ENCODE assay signal across 22 cellular contexts in genomic region chr11:122048401-122048800, GRCh38.
DNase-seq lines count a peak whose midpoint lies in the region; ATAC-seq, FAIRE-seq and TF ChIP-seq lines count a peak whose summit lies in the region.
"Had no signal": no experiment of that assay in that cellular context is flagged by ENCODE, and none has a peak within 500 bp of the region (broad histone marks: within the 10 kb centered on the region; RNA-seq: fewer than 3 reads in every experiment).

No MANE protein-coding gene starts in this region.

- peak overlapping the region; percentile 89; the same call in 1 of the 2 replicates for H4K5ac ChIP-seq in IMR-90 (ENCODE audit: low read depth, low read length)

- H4K8ac ChIP-seq in IMR-90 (ENCODE audit: low read depth in 2 of 2, low read length in 2 of 2) (peak overlapping the region; percentile 86 to 87), mesenchymal stem cell (ENCODE audit: low read length) (no peak overlapping the region)

- DNase-seq in IMR-90 (peak; percentile 64), bronchial epithelial cell (ENCODE audit: low read depth) (peak; percentile 20), mesenchymal stem cell (peak; percentile 54), SW 1271 (lab: John Stamatoyannopoulos, UW) (no peak), psoas muscle (no peak), amygdala (lab: John Stamatoyannopoulos, UW) (no peak)
- no peak for DNase-seq in activated CD4-positive, CD25-positive, alpha-beta regulatory T cell treated with anti-CD3 and anti-CD28 coated beads, Interleukin-2, amount 50 U/mL, for 72 hours
- DNase-seq: GF-D8, KG1, NCI-H1092 treated with DMSO at 0.1 percent for 48 hours, NCI-H146, NCI-H2029, NCI-H2227 treated with DMSO at 0.1 percent for 48 hours, NCI-H510A treated with DMSO at 0.1 percent for 48 hours, NCI-H748 treated with DMSO at 0.1 percent for 48 hours, PC-9, SIG-M5, SK-N-SH had no signal

- H3K4me1 ChIP-seq in IMR-90 (ENCODE audit: control insufficient read depth, insufficient read depth, low read length), result peaks cover 20% of the 10 kb centered on the region
- H3K4me1 ChIP-seq in mesenchymal stem cell (ENCODE audit: control insufficient read depth, insufficient read depth, low read depth, low read length), result no peaks in the 10 kb centered on the region
- no peaks in the 10 kb centered on the region for H3K4me1 ChIP-seq in psoas muscle
- H3K4me1 ChIP-seq: A549, HAP-1 had no signal

- no peaks in the 10 kb centered on the region for H3K9me3 ChIP-seq in IMR-90 (ENCODE audit: control insufficient read depth, insufficient read depth, low read length)
- peaks cover 17% of the 10 kb centered on the region for H3K9me3 ChIP-seq in mesenchymal stem cell (ENCODE audit: control insufficient read depth, low read length)
- H3K9me3 ChIP-seq in psoas muscle, result peaks cover 4% of the 10 kb centered on the region
- H3K9me3 ChIP-seq: HAP-1, SK-N-SH had no signal

- H3K4me3 ChIP-seq in IMR-90 (ENCODE audit: insufficient read depth, low read depth, low read length), result no peak overlapping the region
- H3K4me3 ChIP-seq in bronchial epithelial cell (ENCODE audit: low read depth, low read length), result no peak overlapping the region
- no peak overlapping the region for H3K4me3 ChIP-seq in mesenchymal stem cell (ENCODE audit: insufficient read depth in 1 of 2, low read depth in 1 of 2, low read length in 2 of 2)
- H3K4me3 ChIP-seq in psoas muscle, result no peak overlapping the region
- H3K4me3 ChIP-seq: A549, GM23338, HAP-1, PC-9 had no signal

- H2AFZ ChIP-seq in IMR-90 (replicated peaks; ENCODE audit: low read length, poor library complexity) (peak overlapping the region; percentile 5), mesenchymal stem cell (ENCODE audit: low read depth, low read length) (no peak overlapping the region)
- H2AFZ ChIP-seq: GM23338, PC-9 had no signal

- POLR2A ChIA-PET in IMR-90 (lab: Charles Lee; ENCODE audit: unreplicated experiment), result no interaction called here

- no peaks in the 10 kb centered on the region for H4K20me1 ChIP-seq in IMR-90 (ENCODE audit: insufficient read depth, low read length)

- no peak for ATAC-seq in IMR-90 (ENCODE audit: low read depth)
- no peak for ATAC-seq in psoas muscle
- ATAC-seq: A549, GM23338 had no signal

- no peak for TF ChIP-seq CTCF in IMR-90 (conservative IDR thresholded peaks at IDR 0.05; ENCODE audit: low read depth, low read length)
- no peak for TF ChIP-seq CTCF in bronchial epithelial cell (IDR thresholded peaks at IDR 0.05; ENCODE audit: insufficient read depth, low read length, severe bottlenecking)
- no peak for TF ChIP-seq CTCF in psoas muscle (IDR thresholded peaks at IDR 0.05)

- WGBS in IMR-90 (ENCODE audit: extremely low coverage in 2 of 2, insufficient read length in 1 of 2), 2 experiments, result 83% methylated on average over 1 of the region's 3 CpGs; no CpG with 5 or more reads in 1 of the 2 experiments
- WGBS in mesenchymal stem cell, result 76% methylated on average over 3 of the region's 3 CpGs
- WGBS in psoas muscle, 3 donors, result 82 to 84% (median 83%) methylated on average over 3 of the region's 3 CpGs

- no peak overlapping the region for H2AK9ac ChIP-seq in IMR-90 (replicated peaks; ENCODE audit: low read depth, low read length, poor library complexity)

- intact Hi-C loops in IMR-90 (cut with micrococcal nuclease), result loop anchor here (10.0 kb wide), 1 partner anchor 456 kb away; no protein-coding TSS in a partner anchor
- intact Hi-C loops in psoas muscle (cut with DNase I), result no loop called here

- H3K79me1 ChIP-seq in IMR-90 (ENCODE audit: low read depth in 1 of 2, low read length in 2 of 2) (peaks cover 9 to 33% of the 10 kb centered on the region in 2 experiments; a peak in 2 of 4 replicates), mesenchymal stem cell (replicated peaks; ENCODE audit: low read length, poor library complexity, severe bottlenecking) (no peaks in the 10 kb centered on the region)

- peak overlapping the region; percentile 96 for H2BK20ac ChIP-seq in IMR-90 (ENCODE audit: low read depth, low read length)

- H2BK12ac ChIP-seq in mesenchymal stem cell (ENCODE audit: low read length in 2 of 2), result no peak overlapping the region

- TF ChIP-seq POLR2A in IMR-90 (IDR thresholded peaks at IDR 0.05; ENCODE audit: low read depth, low read length), result no peak

- peak overlapping the region; percentile 93 for H2BK120ac ChIP-seq in IMR-90 (ENCODE audit: low read depth, low read length)
- H2BK120ac ChIP-seq in mesenchymal stem cell (ENCODE audit: low read depth, low read length), result no peak overlapping the region

- H3K4me2 ChIP-seq in IMR-90 (ENCODE audit: low read depth, low read length), result no peak overlapping the region
- H3K4me2 ChIP-seq in mesenchymal stem cell (ENCODE audit: low read length, poor library complexity, severe bottlenecking), result no peak overlapping the region
- H3K4me2 ChIP-seq: A549, GM23338, PC-9, SK-N-SH had no signal

- in situ Hi-C loops in IMR-90 (cut with MboI; ENCODE audit: low sequenced_read_pairs), result no loop called here

- H3K9ac ChIP-seq in IMR-90 (ENCODE audit: low read depth, low read length) (no peak overlapping the region), mesenchymal stem cell (ENCODE audit: low read length) (no peak overlapping the region)
- H3K9ac ChIP-seq: SK-N-SH had no signal

- BruUV-seq in IMR-90 (replicated peaks; lab: Mats Ljungman, UMichigan), result no TSS peak

- H2BK5ac ChIP-seq in IMR-90 (ENCODE audit: low read depth, low read length, poor library complexity, severe bottlenecking), result peak overlapping the region; percentile 86
- no peak overlapping the region for H2BK5ac ChIP-seq in mesenchymal stem cell (ENCODE audit: low read depth, low read length, poor library complexity, severe bottlenecking)

- H3K36me3 ChIP-seq in IMR-90 (ENCODE audit: control insufficient read depth, insufficient read depth, low read length) (peaks cover 4% of the 10 kb centered on the region; the same call in 1 of the 2 replicates), bronchial epithelial cell (ENCODE audit: control insufficient read depth, insufficient read depth, low read length) (no peaks in the 10 kb centered on the region), mesenchymal stem cell (ENCODE audit: control insufficient read depth in 1 of 2, insufficient read depth in 2 of 2, low read depth in 1 of 2, low read length in 2 of 2) (peaks cover 0 to 68% of the 10 kb centered on the region in 2 experiments), psoas muscle (ENCODE audit: insufficient read depth in 1 of 2, low read depth in 1 of 2) (no peaks in the 10 kb centered on the region)
- H3K36me3 ChIP-seq: HAP-1 had no signal

- H3K4ac ChIP-seq in IMR-90 (ENCODE audit: low read depth, low read length) (peak overlapping the region; percentile 80), mesenchymal stem cell (ENCODE audit: low read depth in 1 of 2, low read length in 2 of 2) (no peak overlapping the region)

- CTCF ChIA-PET in IMR-90 (lab: Yijun Ruan, JAX), result interaction anchor here (0.5 to 1.3 kb wide), 2 partner anchors 10 to 15 kb away, joined by 3 read pairs; no protein-coding TSS in a partner anchor

- H3K23ac ChIP-seq in IMR-90 (ENCODE audit: low read depth, low read length), result peak overlapping the region; percentile 68; the same call in 1 of the 2 replicates
- no peak overlapping the region for H3K23ac ChIP-seq in mesenchymal stem cell (ENCODE audit: low read length in 2 of 2)

- peak overlapping the region; percentile 4; the same call in 1 of the 2 replicates for H3K27ac ChIP-seq in IMR-90 (ENCODE audit: insufficient read depth, low read length)
- no peak overlapping the region for H3K27ac ChIP-seq in mesenchymal stem cell (ENCODE audit: low read length, poor library complexity, severe bottlenecking)
- no peak overlapping the region for H3K27ac ChIP-seq in psoas muscle
- H3K27ac ChIP-seq: A549, PC-9, RWPE1 had no signal

- H3K18ac ChIP-seq in IMR-90 (ENCODE audit: low read depth, low read length) (peak overlapping the region; percentile 51; the same call in 1 of the 2 replicates), mesenchymal stem cell (ENCODE audit: low read depth in 1 of 2, low read length in 2 of 2) (no peak overlapping the region)

- H3K14ac ChIP-seq in IMR-90 (replicated peaks; ENCODE audit: low read depth, low read length) (peak overlapping the region; percentile 79), mesenchymal stem cell (ENCODE audit: low read length in 2 of 2) (no peak overlapping the region)

- H2BK15ac ChIP-seq in IMR-90 (ENCODE audit: low read depth, low read length), result peak overlapping the region; percentile 94; the same call in 2 of the 3 replicates
- H2BK15ac ChIP-seq in mesenchymal stem cell (ENCODE audit: low read depth, poor library complexity, severe bottlenecking), result no peak overlapping the region

- H3K27me3 ChIP-seq in IMR-90 (ENCODE audit: control insufficient read depth, insufficient read depth, low read length) (no peaks in the 10 kb centered on the region), bronchial epithelial cell (ENCODE audit: control insufficient read depth, insufficient read depth, low read length) (no peaks in the 10 kb centered on the region), mesenchymal stem cell (ENCODE audit: control insufficient read depth in 1 of 2, insufficient read depth in 1 of 2, low read length in 2 of 2) (no peaks in the 10 kb centered on the region), psoas muscle (ENCODE audit: insufficient read depth in 3 of 3, low read length in 2 of 3) (no peaks in the 10 kb centered on the region)

- H3K9me1 ChIP-seq in IMR-90 (ENCODE audit: insufficient read depth, low read length), result peaks cover 9% of the 10 kb centered on the region

- dilution Hi-C loops in IMR-90 (cut with HindIII; ENCODE audit: low sequenced_read_pairs, unreplicated experiment), result no loop called here

- peak overlapping the region; percentile 61 for H2AK5ac ChIP-seq in IMR-90 (ENCODE audit: low read depth, low read length)
- H2AK5ac ChIP-seq in mesenchymal stem cell (ENCODE audit: low read length, severe bottlenecking), result no peak overlapping the region

- no peak for TF ChIP-seq RAD21 in IMR-90 (IDR thresholded peaks at IDR 0.05; ENCODE audit: low read length)

- H3K56ac ChIP-seq in IMR-90 (ENCODE audit: extremely low read depth, insufficient read depth, low read length), result peak overlapping the region; percentile 51; the same call in 1 of the 2 replicates

- H4K91ac ChIP-seq in IMR-90 (ENCODE audit: insufficient read depth, low read depth, low read length) (peak overlapping the region; percentile 87), mesenchymal stem cell (ENCODE audit: low read length) (no peak overlapping the region)

- FAIRE-seq in bronchial epithelial cell (lab: Jason Lieb, UNC), result peak; percentile 23
- FAIRE-seq: A549 had no signal

TF ChIP-seq in IMR-90, 13 proteins besides CTCF, POLR2A, EP300 and RAD21 (continues in another document):
- TF ChIP-seq NFE2L2 (IDR thresholded peaks at IDR 0.05; ENCODE audit: low read depth, low read length), result no peak
- no peak for TF ChIP-seq RCOR1 (IDR thresholded peaks at IDR 0.05; ENCODE audit: insufficient replicate concordance, low read length)
- no peak for TF ChIP-seq BHLHE40 (IDR thresholded peaks at IDR 0.05; ENCODE audit: low read depth, low read length)
- TF ChIP-seq CHD1 (IDR thresholded peaks at IDR 0.05; ENCODE audit: low read depth, low read length), result no peak
- TF ChIP-seq MXI1 (IDR thresholded peaks at IDR 0.05; ENCODE audit: borderline replicate concordance, low read depth, low read length), result no peak
- no peak for TF ChIP-seq MAZ (IDR thresholded peaks at IDR 0.05; ENCODE audit: borderline replicate concordance, low read depth, low read length)
- no peak for TF ChIP-seq FOS (IDR thresholded peaks at IDR 0.05; ENCODE audit: low read depth, low read length)

Comparison
In these comparisons a context has a peak if more than half of its experiments do, and no peak if none do; other contexts are left out.
1. DNase-seq: peak in IMR-90 (single experiment), bronchial epithelial cell (single experiment) and mesenchymal stem cell (single experiment); none in activated CD4-positive, CD25-positive, alpha-beta regulatory T cell treated with anti-CD3 and anti-CD28 coated beads, Interleukin-2, amount 50 U/mL, for 72 hours (single experiment), SW 1271 (0 of 2), psoas muscle (0 of 2) and amygdala (0 of 56).